8 cellular contexts compared by ENCODE assay signal in genomic region chr18:7000484-7001096, GRCh38.
DNase-seq lines count a peak whose midpoint lies in the region; ATAC-seq and TF ChIP-seq lines count a peak whose summit lies in the region.

No MANE protein-coding gene starts in this region.

- H3K36me3 ChIP-seq in left ventricle myocardium inferior, result no peaks in the 10 kb centered on the region

- H3K4me1 Mint-ChIP-seq in natural killer cell, result no peaks in the 10 kb centered on the region

- H3K4me3 ChIP-seq in left ventricle myocardium inferior, result no peak overlapping the region

- peaks cover 60% of the 10 kb centered on the region for H3K27me3 ChIP-seq in left ventricle myocardium inferior (ENCODE audit: low read depth)

- no peaks in the 10 kb centered on the region for H3K9me3 ChIP-seq in left ventricle myocardium inferior (replicated peaks)

- no peaks in the 10 kb centered on the region for H3K27me3 Mint-ChIP-seq in natural killer cell (ENCODE audit: low read depth in 2 of 2)

- TF ChIP-seq CTCF in left ventricle myocardium inferior (IDR thresholded peaks at IDR 0.05; ENCODE audit: borderline replicate concordance) (peak; percentile 45), natural killer cell (IDR thresholded peaks at IDR 0.05) (no peak)

- H3K36me3 Mint-ChIP-seq in natural killer cell, result no peaks in the 10 kb centered on the region

- DNase-seq in left ventricle myocardium inferior (no peak), Right ventricle myocardium inferior (ENCODE audit: missing footprints) (no peak), SKM-1 (lab: John Stamatoyannopoulos, UW; ENCODE audit: unreplicated experiment) (peak; percentile 8), hepatic stellate cell (ENCODE audit: low spot score) (peak; percentile 38), natural killer cell (no peak)

- H3K9me3 Mint-ChIP-seq in natural killer cell, result peaks cover 2 to 3% of the 10 kb centered on the region in 2 donors

- no peak for ATAC-seq in Right ventricle myocardium inferior
- no peak for ATAC-seq in HG03442 (IDR thresholded peaks at IDR 0.05; ENCODE audit: unreplicated experiment)
- no peak for ATAC-seq in HG03139 (IDR thresholded peaks at IDR 0.05; ENCODE audit: unreplicated experiment)
- ATAC-seq in natural killer cell, result no peak
- ATAC-seq in GM18868 (IDR thresholded peaks at IDR 0.05; ENCODE audit: unreplicated experiment), result no peak

- intact Hi-C loops in left ventricle myocardium inferior (cut with micrococcal nuclease) (no loop called here), Right ventricle myocardium inferior (cut with DNase I) (no loop called here), natural killer cell (cut with micrococcal nuclease) (no loop called here)

- no peak overlapping the region for H3K27ac Mint-ChIP-seq in natural killer cell

- H3K4me3 Mint-ChIP-seq in natural killer cell, result no peak overlapping the region

- no peaks in the 10 kb centered on the region for H3K4me1 ChIP-seq in left ventricle myocardium inferior

- H3K27ac ChIP-seq in left ventricle myocardium inferior (replicated peaks), result no peak overlapping the region

Comparison
In these comparisons a context has a peak if more than half of its experiments do, and no peak if none do; other contexts are left out.
1. DNase-seq: peak in SKM-1 (single experiment) and hepatic stellate cell (single experiment); none in left ventricle myocardium inferior (single experiment), Right ventricle myocardium inferior (single experiment) and natural killer cell (single experiment).